In the genomic region with DNA sequence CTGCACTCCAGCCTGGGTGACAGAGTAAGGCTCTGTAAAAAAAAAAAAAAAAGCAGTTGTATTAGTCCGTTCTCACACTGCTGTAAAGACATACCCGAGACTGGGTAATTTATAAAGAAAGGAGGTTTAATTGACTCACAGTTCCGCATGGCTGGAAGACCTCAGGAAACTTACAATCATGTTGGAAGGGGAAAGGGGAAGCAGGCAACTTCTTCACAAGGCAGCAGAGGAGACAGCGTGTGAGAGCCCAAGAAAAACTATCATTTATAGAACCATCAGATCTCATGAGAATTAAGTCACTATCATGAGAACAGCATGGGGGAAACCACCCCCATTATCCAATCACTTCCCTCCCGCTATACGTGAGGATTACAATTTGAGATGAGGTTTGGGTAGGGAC, we compare ENCODE assay signal across 37 cellular contexts.
"Had no signal": no experiment of that assay in that cellular context is flagged by ENCODE, and none has a peak within 500 bp of the region (broad histone marks: within the 10 kb centered on the region; RNA-seq: fewer than 3 reads in every experiment).

No MANE protein-coding gene starts in this region.

- ATAC-seq: activated CD8-positive, alpha-beta T cell treated with anti-CD3 and anti-CD28 coated beads, Interleukin-2, amount 10 ng/mL, durations not matched to agents 7 days and 5 days; body of pancreas; Right ventricle myocardium inferior; SK-N-SH treated with all-trans-retinoic acid at 6 μM for 48 hours; T-cell; T-helper 17 cell had no signal

- H3K4me3 Mint-ChIP-seq: activated CD4-positive, alpha-beta T cell treated with anti-CD3 and anti-CD28 coated beads, Interleukin-2, amount 10 ng/mL, durations not matched to agents 24 days and 14 days; activated CD8-positive, alpha-beta T cell treated with anti-CD3 and anti-CD28 coated beads, Interleukin-2, amount 10 ng/mL, durations not matched to agents 7 days and 5 days; activated naive CD4-positive, alpha-beta T cell treated with anti-CD3 and anti-CD28 coated beads, Interleukin-2, amount 50 U/mL, for 24 hours; activated T-cell treated with anti-CD3 and anti-CD28 coated beads, Interleukin-2, amount 50 U/mL, for 24 hours; T-cell; T-helper 17 cell had no signal

- FAIRE-seq: astrocyte had no signal

- H3K9me3 Mint-ChIP-seq: activated CD4-positive, alpha-beta T cell treated with anti-CD3 and anti-CD28 coated beads, Interleukin-2, amount 10 ng/mL, durations not matched to agents 24 days and 14 days; activated naive CD4-positive, alpha-beta T cell treated with anti-CD3 and anti-CD28 coated beads, Interleukin-2, amount 50 U/mL, for 24 hours; activated T-cell treated with anti-CD3 and anti-CD28 coated beads, Interleukin-2, amount 50 U/mL, for 24 hours; activated T-helper 2 cell treated with anti-CD3 and anti-CD28 coated beads, Interferon-gamma antibody, Interleukin-2, Interleukin-4, amounts not matched to agents 10 μg/mL and 5 μg/mL and 100 μg/mL, durations not matched to agents 14 hours and 24 hours and 36 hours had no signal

- H3K4me1 Mint-ChIP-seq: activated CD4-positive, alpha-beta T cell treated with anti-CD3 and anti-CD28 coated beads, Interleukin-2, amount 10 ng/mL, durations not matched to agents 24 days and 14 days; activated naive CD4-positive, alpha-beta T cell treated with anti-CD3 and anti-CD28 coated beads, Interleukin-2, amount 50 U/mL, for 24 hours; T-helper 17 cell had no signal

- H3K36me3 ChIP-seq: adrenal gland, breast epithelium, MG63, Peyer's patch, WERI-Rb-1 had no signal

- H3K9me3 ChIP-seq: adrenal gland, body of pancreas, breast epithelium, MG63, Peyer's patch had no signal

- H3K36me3 Mint-ChIP-seq: activated naive CD4-positive, alpha-beta T cell treated with anti-CD3 and anti-CD28 coated beads, Interleukin-2, amount 50 U/mL, for 24 hours; IgD-negative memory B cell; T-cell had no signal

- H3K4me3 ChIP-seq: adrenal gland, body of pancreas, breast epithelium, MG63, Peyer's patch had no signal

- DNase-seq: activated CD4-positive, alpha-beta T cell treated with anti-CD3 and anti-CD28 coated beads, Interleukin-2, amount 10 ng/mL, durations not matched to agents 24 days and 14 days; activated CD4-positive, alpha-beta T cell treated with anti-CD3 and anti-CD28 coated beads, Interleukin-2, amount 50 U/mL, for 4 hours; activated CD8-positive, alpha-beta T cell treated with anti-CD3 and anti-CD28 coated beads, Interleukin-2, amount 10 ng/mL, durations not matched to agents 7 days and 5 days; activated gamma-delta T cell; activated naive CD4-positive, alpha-beta T cell treated with Interleukin-2 at 50 U/mL for 16 hours; activated T-cell treated with anti-CD3 and anti-CD28 coated beads, Interleukin-2, amount 50 U/mL, for 24 hours; adrenal gland; body of pancreas; caudate nucleus; Kasumi-1; KG1; MG63; NCI-H1092 treated with DMSO at 0.1 percent for 48 hours; NCI-H1417; NCI-H146; NCI-H187; NCI-H2029 treated with DMSO at 0.1 percent for 48 hours; NCI-H2107; NCI-H2171; NCI-H510A; NCI-H526; NCI-H748 treated with DMSO at 0.1 percent for 48 hours; NK-92 treated with Interleukin-12 subunit alpha and Interleukin-12 subunit beta, amount 100 ng/mL, for 24 hours; Peyer's patch; SIG-M5; T-cell; T-helper 17 cell; T-helper 9 cell; WERI-Rb-1 had no signal

- H3K4me1 ChIP-seq: adrenal gland, body of pancreas, breast epithelium, Peyer's patch had no signal

- H3K27ac ChIP-seq: adrenal gland, body of pancreas, breast epithelium, Peyer's patch, RWPE1, WERI-Rb-1 had no signal

- H3K27me3 ChIP-seq: adrenal gland, body of pancreas, breast epithelium, MG63, Peyer's patch had no signal

- H3K27ac Mint-ChIP-seq: activated CD4-positive, alpha-beta T cell treated with anti-CD3 and anti-CD28 coated beads, Interleukin-2, amount 10 ng/mL, durations not matched to agents 24 days and 14 days; activated CD8-positive, alpha-beta T cell treated with anti-CD3 and anti-CD28 coated beads, Interleukin-2, amount 10 ng/mL, durations not matched to agents 7 days and 5 days; activated naive CD4-positive, alpha-beta T cell treated with anti-CD3 and anti-CD28 coated beads, Interleukin-2, amount 50 U/mL, for 24 hours; activated T-cell treated with anti-CD3 and anti-CD28 coated beads, Interleukin-2, amount 50 U/mL, for 24 hours; activated T-helper 2 cell treated with anti-CD3 and anti-CD28 coated beads, Interferon-gamma antibody, Interleukin-2, Interleukin-4, amounts not matched to agents 10 μg/mL and 5 μg/mL and 100 μg/mL, durations not matched to agents 14 hours and 24 hours and 36 hours; T-cell; T-helper 17 cell had no signal
